ENCODE assay signal across 20 cellular contexts in genomic region chr10:5805680-5806079, GRCh38. TPM values are rescaled to one million over a fixed set of nuclear protein-coding genes. Genes with fewer than 3 reads are reported as not detected.
A peak's percentile ranks its signal among the peaks of the same experiment; 100 is the strongest.
DNase-seq lines count a peak whose midpoint lies in the region; ATAC-seq, FAIRE-seq and TF ChIP-seq lines count a peak whose summit lies in the region.
"Had no signal": no experiment of that assay in that cellular context is flagged by ENCODE, and none has a peak within 500 bp of the region (broad histone marks: within the 10 kb centered on the region; RNA-seq: fewer than 3 reads in every experiment).

No MANE protein-coding gene starts in this region.

- H3K4me2 ChIP-seq in HepG2 (ENCODE audit: low read depth, low read length) = no peak overlapping the region
- peak overlapping the region; percentile 86 for H3K4me2 ChIP-seq in Loucy (ENCODE audit: low read depth, low read length, poor library complexity, severe bottlenecking)
- H3K4me2 ChIP-seq: A549 had no signal

- H4K20me1 ChIP-seq in HepG2 (ENCODE audit: insufficient read depth, low read length) (peaks cover 94% of the 10 kb centered on the region), Loucy (ENCODE audit: insufficient read depth, low read length, poor library complexity, severe bottlenecking) (peaks cover 97% of the 10 kb centered on the region)

- intact Hi-C loops in HepG2 (cut with micrococcal nuclease; ENCODE audit: unreplicated experiment) (no loop called here), right lobe of liver (cut with DNase I) (no loop called here), activated B cell treated with CpG ODN at 0.5 μM for 24 hours (cut with micrococcal nuclease) (no loop called here), pancreas (cut with DNase I) (no loop called here)

- in situ Hi-C loops in HepG2 (cut with HindIII; ENCODE audit: extremely low pct_ligation_motif_present, low pct_unique_long_range_greater_than_20kb) = no loop called here

- ATAC-seq in HepG2 (no peak), right lobe of liver (no peak), activated B cell treated with CpG ODN at 0.5 μM for 24 hours (ENCODE audit: low read depth) (peak; percentile 51), pancreas (no peak)
- ATAC-seq in stimulated activated naive B cell treated with anti-CD40 and anti-IgM and Interleukin-4, amounts not matched to agents 10 μg/mL and 1 μg/mL and 100 μg/mL, for 72 hours (replicated peaks) = peak; percentile 44 to 57
- ATAC-seq: A549 had no signal

- H3K4me3 Mint-ChIP-seq in activated B cell treated with CpG ODN at 0.5 μM for 24 hours = no peak overlapping the region
- H3K4me3 Mint-ChIP-seq in stimulated activated naive B cell treated with anti-CD40 and anti-IgM and Interleukin-4, amounts not matched to agents 10 μg/mL and 1 μg/mL and 100 μg/mL, for 72 hours = peak overlapping the region in 1 of 2 donors; percentile 10

- TF ChIP-seq EP300 in HepG2 (IDR thresholded peaks at IDR 0.05; ENCODE audit: low read depth in 2 of 2, low read length in 2 of 2) (no peak), HepG2 (CRISPR knock-in tag; IDR thresholded peaks at IDR 0.05; ENCODE audit: borderline replicate concordance) (no peak)

- H3K4me1 ChIP-seq in HepG2 (ENCODE audit: insufficient read depth, low read length) (peaks cover 84% of the 10 kb centered on the region), right lobe of liver (peaks cover 0 to 49% (median 12%) of the 10 kb centered on the region in 4 donors), Loucy (ENCODE audit: insufficient read depth, low read length, poor library complexity, severe bottlenecking) (peaks cover 41% of the 10 kb centered on the region), pancreas (peaks cover 15 to 38% (median 17%) of the 10 kb centered on the region in 3 donors)

- H3K36me3 ChIP-seq in HepG2 (replicated peaks in 1 of 2; ENCODE audit: control insufficient read depth in 1 of 2, insufficient read depth in 2 of 2, low read length in 2 of 2) (peaks cover 2 to 17% of the 10 kb centered on the region in 2 experiments; a peak in 3 of 5 replicates), right lobe of liver (peaks cover 0 to 1% (median 0%) of the 10 kb centered on the region in 4 donors), Loucy (ENCODE audit: insufficient read depth, low read length) (peaks cover 9% of the 10 kb centered on the region; the same call in 1 of the 2 replicates), pancreas (no peaks in the 10 kb centered on the region)

- no peak for TF ChIP-seq CTCF in HepG2 (CRISPR knock-in tag; IDR thresholded peaks at IDR 0.05)
- no peak for TF ChIP-seq CTCF in right lobe of liver (IDR thresholded peaks at IDR 0.05)
- no peak for TF ChIP-seq CTCF in Loucy (conservative IDR thresholded peaks at IDR 0.05; ENCODE audit: low read length)
- no peak for TF ChIP-seq CTCF in activated B cell treated with CpG ODN at 0.5 μM for 24 hours (IDR thresholded peaks at IDR 0.05)
- no peak for TF ChIP-seq CTCF in pancreas (IDR thresholded peaks at IDR 0.05)

- H3K9me3 ChIP-seq in HepG2 (ENCODE audit: low read length) (no peaks in the 10 kb centered on the region), right lobe of liver (no peaks in the 10 kb centered on the region), Loucy (ENCODE audit: insufficient read depth, low read depth, low read length) (no peaks in the 10 kb centered on the region), pancreas (no peaks in the 10 kb centered on the region)
- H3K9me3 ChIP-seq: A549, SJSA1 had no signal

- no TSS peak for BruUV-seq in HepG2 (replicated peaks; lab: Mats Ljungman, UMichigan)

- H3K4me1 Mint-ChIP-seq in activated B cell treated with CpG ODN at 0.5 μM for 24 hours = peaks cover 73% of the 10 kb centered on the region
- peaks cover 30 to 67% of the 10 kb centered on the region in 2 donors for H3K4me1 Mint-ChIP-seq in stimulated activated naive B cell treated with anti-CD40 and anti-IgM and Interleukin-4, amounts not matched to agents 10 μg/mL and 1 μg/mL and 100 μg/mL, for 72 hours

- peaks cover 56% of the 10 kb centered on the region for H3K36me3 Mint-ChIP-seq in activated B cell treated with CpG ODN at 0.5 μM for 24 hours (ENCODE audit: low read depth)
- H3K36me3 Mint-ChIP-seq in stimulated activated naive B cell treated with anti-CD40 and anti-IgM and Interleukin-4, amounts not matched to agents 10 μg/mL and 1 μg/mL and 100 μg/mL, for 72 hours = peaks cover 39 to 56% of the 10 kb centered on the region in 2 donors

- H3K27ac Mint-ChIP-seq in activated B cell treated with CpG ODN at 0.5 μM for 24 hours = peak overlapping the region; percentile 37
- H3K27ac Mint-ChIP-seq in stimulated activated naive B cell treated with anti-CD40 and anti-IgM and Interleukin-4, amounts not matched to agents 10 μg/mL and 1 μg/mL and 100 μg/mL, for 72 hours = peak overlapping the region; percentile 42

- 90% methylated on average over 4 of the region's 4 CpGs for WGBS in HepG2 (ENCODE audit: low lambda C conversion rate)
- WGBS in right lobe of liver (ENCODE audit: insufficient coverage, low coverage, low lambda C conversion rate, missing lambda C conversion rate) = 81% methylated on average over 3 of the region's 4 CpGs
- 75% methylated on average over 4 of the region's 4 CpGs for WGBS in pancreas, 2 donors

- no peak overlapping the region for H3K9ac ChIP-seq in HepG2 (ENCODE audit: insufficient read depth, low read depth, low read length)
- H3K9ac ChIP-seq in Loucy (ENCODE audit: low read depth, low read length, poor library complexity, severe bottlenecking) = no peak overlapping the region

- no peaks in the 10 kb centered on the region for H3K9me2 ChIP-seq in Loucy (replicated peaks; ENCODE audit: low read depth, low read length)

- H3K27me3 ChIP-seq in HepG2 (ENCODE audit: control insufficient read depth in 1 of 2, insufficient read depth in 2 of 2, low read length in 2 of 2) (no peaks in the 10 kb centered on the region; a peak in 1 of 5 replicates), right lobe of liver (no peaks in the 10 kb centered on the region), Loucy (ENCODE audit: insufficient read depth, low read length, poor library complexity, severe bottlenecking) (no peaks in the 10 kb centered on the region), pancreas (no peaks in the 10 kb centered on the region)
- H3K27me3 ChIP-seq: SJSA1 had no signal

- H3F3A ChIP-seq in Loucy (ENCODE audit: low read depth) = no peaks in the 10 kb centered on the region

- no peak overlapping the region for H3K27ac ChIP-seq in HepG2 (ENCODE audit: extremely low read length, insufficient read depth, low read length)
- H3K27ac ChIP-seq in right lobe of liver = no peak overlapping the region
- H3K27ac ChIP-seq in pancreas = no peak overlapping the region
- H3K27ac ChIP-seq: A549, SJSA1 had no signal

- H2AFZ ChIP-seq in HepG2 (ENCODE audit: low read length) = no peak overlapping the region
- no peak overlapping the region for H2AFZ ChIP-seq in Loucy (ENCODE audit: low read length)

- peaks cover 97% of the 10 kb centered on the region for H3K79me2 ChIP-seq in HepG2 (ENCODE audit: insufficient read depth, low read length)
- peaks cover 100% of the 10 kb centered on the region for H3K79me2 ChIP-seq in Loucy (ENCODE audit: insufficient read depth, low read length)

- no peak for FAIRE-seq in HepG2 (lab: Jason Lieb, UNC)
- FAIRE-seq in pancreas (lab: Jason Lieb, UNC) = no peak
- FAIRE-seq: A549, G401.6 had no signal

- H3K27me3 Mint-ChIP-seq in activated B cell treated with CpG ODN at 0.5 μM for 24 hours = no peaks in the 10 kb centered on the region
- H3K27me3 Mint-ChIP-seq in stimulated activated naive B cell treated with anti-CD40 and anti-IgM and Interleukin-4, amounts not matched to agents 10 μg/mL and 1 μg/mL and 100 μg/mL, for 72 hours = no peaks in the 10 kb centered on the region
- H3K27me3 Mint-ChIP-seq: CD4-positive, CD25-positive, alpha-beta regulatory T cell had no signal

- H3K4me3 ChIP-seq in HepG2 (replicated peaks in 1 of 3; ENCODE audit: insufficient read depth in 1 of 3, low read depth in 2 of 3, low read length in 3 of 3) (no peak overlapping the region), right lobe of liver (no peak overlapping the region), Loucy (ENCODE audit: low read length, poor library complexity, severe bottlenecking) (no peak overlapping the region), pancreas (no peak overlapping the region)
- H3K4me3 ChIP-seq: A549, SJSA1 had no signal

- TF ChIP-seq POLR2A in HepG2 (IDR thresholded peaks at IDR 0.05; ENCODE audit: insufficient read depth in 1 of 2, low read depth in 2 of 2, low read length in 2 of 2) (no peak), right lobe of liver (IDR thresholded peaks at IDR 0.05) (no peak)

- no peaks in the 10 kb centered on the region for H3K9me3 Mint-ChIP-seq in activated B cell treated with CpG ODN at 0.5 μM for 24 hours
- H3K9me3 Mint-ChIP-seq in stimulated activated naive B cell treated with anti-CD40 and anti-IgM and Interleukin-4, amounts not matched to agents 10 μg/mL and 1 μg/mL and 100 μg/mL, for 72 hours = no peaks in the 10 kb centered on the region
- H3K9me3 Mint-ChIP-seq: CD4-positive, CD25-positive, alpha-beta regulatory T cell had no signal

- CTCF ChIA-PET in HepG2 (lab: Yijun Ruan, JAX; ENCODE audit: low intra/inter-chr PET ratio, low total read pairs) = no interaction called here
- CTCF ChIA-PET in activated B cell treated with CpG ODN at 0.5 μM for 24 hours (lab: Charles Lee) = no interaction called here

- DNase-seq in HepG2 (ENCODE audit: low spot score) = no peak
- DNase-seq in right lobe of liver = no peak
- no peak for DNase-seq in activated B cell treated with CpG ODN at 0.5 μM for 24 hours
- DNase-seq in stimulated activated naive B cell treated with anti-CD40 and anti-IgM and Interleukin-4, amounts not matched to agents 10 μg/mL and 1 μg/mL and 100 μg/mL, for 72 hours = no peak
- DNase-seq in pancreas = no peak
- no peak for DNase-seq in kidney glomerular epithelial cell (lab: John Stamatoyannopoulos, UW)
- DNase-seq in middle frontal gyrus (ENCODE audit: extremely low spot score, low spot score) = no peak
- DNase-seq: CD4-positive, CD25-positive, alpha-beta regulatory T cell; DMS79; GOT3; Karpas-422; NCI-H146; NCI-H2081 treated with DMSO at 0.1 percent for 48 hours; NCI-H524; OCI-M1; RPMI8226 had no signal

- TF ChIP-seq RAD21 in HepG2 (CRISPR knock-in tag; IDR thresholded peaks at IDR 0.05) = no peak

- POLR2A ChIA-PET in HepG2 (lab: Yijun Ruan, JAX) = interaction anchor here (1.7 kb wide), 1 partner anchor 8 kb away, joined by 9 read pairs; the partner anchor contains the start of gene GDI2
- POLR2A ChIA-PET in activated B cell treated with CpG ODN at 0.5 μM for 24 hours (lab: Charles Lee) = interaction anchor here (1.4 to 12.7 kb wide), 4 partner anchors 8 to 83 kb away, joined by 12 to 173 read pairs (median 15); partner anchors contain the start of genes ANKRD16, FBH1 and GDI2

RNA-seq across cellular contexts. Expression of gene GDI2, which starts 7.6 kb away (rescaled TPM):
- total RNA-seq in HepG2 (2016; rRNA removed; fragmentation: Illumina TruSeq; extraction: Trizol) (477 and 756 TPM in 2 replicates), right lobe of liver (100 to 1,000 TPM; 116 to 228 (median 128) TPM), activated B cell treated with CpG ODN at 0.5 μM for 24 hours (289 and 301 TPM in 2 replicates), pancreas (100 to 1,000 TPM; 112 to 171 (median 138) TPM)
- total RNA-seq in HepG2 (2016; cell fraction: cytosol; rRNA removed; fragmentation: Illumina TruSeq; extraction: Trizol; ENCODE audit: low read depth) = 312 and 326 TPM in 2 replicates
- total RNA-seq in HepG2 (2016; cell fraction: insoluble cytoplasmic fraction; rRNA removed; fragmentation: Illumina TruSeq; extraction: Trizol) = 471 and 770 TPM in 2 replicates
- 290 and 338 TPM in 2 replicates for total RNA-seq in HepG2 (2016; cell fraction: membrane; rRNA removed; fragmentation: Illumina TruSeq; extraction: Trizol)
- total RNA-seq in HepG2 (2016; cell fraction: nucleus; rRNA removed; fragmentation: Illumina TruSeq; extraction: Trizol) = 188 and 200 TPM in 2 replicates
- polyA plus RNA-seq in HepG2 (2011; rRNA removed) (118 and 153 TPM in 2 replicates), pancreas (10 to 100 TPM; 46.5 to 74.2 TPM)
- polyA plus RNA-seq in HepG2 (2011; cell fraction: cytosol; rRNA removed) = 141 and 159 TPM in 2 replicates
- 45.6 and 58.6 TPM in 2 replicates for polyA plus RNA-seq in HepG2 (2011; cell fraction: nucleus; rRNA removed)
- 245 and 302 TPM in 2 replicates for polyA plus RNA-seq in HepG2 (2012)
- polyA plus RNA-seq in HepG2 (2016; cell fraction: cytosol; fragmentation: Illumina TruSeq; extraction: Trizol; ENCODE audit: low read depth) = 68.6 and 71.1 TPM in 2 replicates
- polyA plus RNA-seq in HepG2 (2016; cell fraction: insoluble cytoplasmic fraction; fragmentation: Illumina TruSeq; extraction: Trizol; ENCODE audit: low read depth) = 588 and 612 TPM in 2 replicates
- polyA plus RNA-seq in HepG2 (2016; cell fraction: membrane; fragmentation: Illumina TruSeq; extraction: Trizol; ENCODE audit: low read depth) = 141 and 156 TPM in 2 replicates
- 190 and 195 TPM in 2 replicates for polyA plus RNA-seq in HepG2 (2016; cell fraction: nucleus; fragmentation: Illumina TruSeq; extraction: Trizol; ENCODE audit: insufficient read depth, low read depth)
- 88.7 and 522 TPM in 2 replicates for polyA minus RNA-seq in HepG2 (2011; rRNA and poly(A)+ RNA removed; ENCODE audit: low replicate concordance)
- polyA minus RNA-seq in HepG2 (2011; cell fraction: cytosol; rRNA and poly(A)+ RNA removed) = 285 and 334 TPM in 2 replicates
- 112 and 162 TPM in 2 replicates for polyA minus RNA-seq in HepG2 (2011; cell fraction: nucleus; rRNA and poly(A)+ RNA removed)

Comparison
In these comparisons a context has a peak if more than half of its experiments do, and no peak if none do; other contexts are left out.
1. ATAC-seq: peak in activated B cell treated with CpG ODN at 0.5 μM for 24 hours (single experiment) and stimulated activated naive B cell treated with anti-CD40 and anti-IgM and Interleukin-4, amounts not matched to agents 10 μg/mL and 1 μg/mL and 100 μg/mL, for 72 hours (2 of 2); none in HepG2 (single experiment), right lobe of liver (0 of 4) and pancreas (0 of 4).